ENCODE assay signal across 22 cellular contexts in genomic region chr4:180799798-180800197, GRCh38.
"Had no signal": no experiment of that assay in that cellular context is flagged by ENCODE, and none has a peak within 500 bp of the region (broad histone marks: within the 10 kb centered on the region; RNA-seq: fewer than 3 reads in every experiment).

No MANE protein-coding gene starts in this region.

- ATAC-seq: activated CD4-positive, alpha-beta T cell treated with anti-CD3 and anti-CD28 coated beads for 36 hours; activated T-cell treated with anti-CD3 and anti-CD28 coated beads, Interleukin-2, amount 50 U/mL, for 4 hours; effector memory CD8-positive, alpha-beta T cell; esophagus mucosa; natural killer cell; stimulated activated naive CD8-positive, alpha-beta T cell treated with anti-CD3 and anti-CD28 coated beads, Interleukin-15, Interleukin-2, amounts not matched to agents 100 U/mL and 50 U/mL, for 24 hours had no signal

- H3K79me2 ChIP-seq: hepatocyte had no signal

- H3K4me3 ChIP-seq: adrenal gland, ascending aorta, hepatocyte, left ventricle myocardium inferior, thyroid gland had no signal

- H3K36me3 ChIP-seq: adrenal gland, ascending aorta, brain microvascular endothelial cell, left ventricle myocardium inferior, thyroid gland had no signal

- H3K4me2 ChIP-seq: hepatocyte had no signal

- H3K27me3 ChIP-seq: adrenal gland, ascending aorta, brain microvascular endothelial cell, hepatocyte, thyroid gland had no signal

- H3K9me3 ChIP-seq: adrenal gland, ascending aorta, thyroid gland had no signal

- H3K27ac ChIP-seq: adrenal gland, ascending aorta, brain microvascular endothelial cell, hepatocyte, left ventricle myocardium inferior, thyroid gland had no signal

- DNase-seq: activated B cell treated with CpG ODN at 0.5 μM for 24 hours; activated CD4-positive, alpha-beta T cell treated with anti-CD3 and anti-CD28 coated beads for 36 hours; activated CD4-positive, alpha-beta T cell treated with anti-CD3 and anti-CD28 coated beads, Interleukin-2, amount 50 U/mL, for 48 hours; activated CD8-positive, alpha-beta memory T cell treated with anti-CD3 and anti-CD28 coated beads, Interleukin-2, amount 50 U/mL, for 48 hours; activated naive CD4-positive, alpha-beta T cell; activated T-cell treated with anti-CD3 and anti-CD28 coated beads, Interleukin-2, amount 50 U/mL, for 4 hours; adrenal gland; brain microvascular endothelial cell; caudate nucleus; effector memory CD8-positive, alpha-beta T cell; glutamatergic neuron; immature natural killer cell; kidney glomerular epithelial cell; left ventricle myocardium inferior; midbrain; natural killer cell; stimulated activated CD4-positive, alpha-beta T cell treated with anti-CD3 and anti-CD28 coated beads, Interleukin-4, amount 100 ng/mL, for 4 hours; stimulated activated naive CD8-positive, alpha-beta T cell treated with anti-CD3 and anti-CD28 coated beads, Interleukin-15, Interleukin-2, amounts not matched to agents 100 U/mL and 50 U/mL, for 24 hours; thyroid gland had no signal

- H3K4me1 ChIP-seq: ascending aorta, left ventricle myocardium inferior, thyroid gland had no signal

- H2AFZ ChIP-seq: hepatocyte had no signal
